In genomic region chr17:66863820-66864219, GRCh38 we compare ENCODE assay signal across 39 cellular contexts. TPM values are rescaled to one million over a fixed set of nuclear protein-coding genes. Genes with fewer than 3 reads are reported as not detected.
"Had no signal": no experiment of that assay in that cellular context is flagged by ENCODE, and none has a peak within 500 bp of the region (broad histone marks: within the 10 kb centered on the region; RNA-seq: fewer than 3 reads in every experiment).

No MANE protein-coding gene starts in this region.

- DNase-seq: Karpas-422, Kasumi-1, MG63, MM.1S, MV-4-11, NCI-H1048, NCI-H1092, NCI-H1092 treated with DMSO at 0.1 percent for 48 hours, NCI-H1105, NCI-H1105 treated with DMSO at 0.1 percent for 48 hours, NCI-H1417, NCI-H1417 treated with DMSO at 0.1 percent for 48 hours, NCI-H1436, NCI-H1436 treated with DMSO at 0.1 percent for 48 hours, NCI-H146, NCI-H1694, NCI-H1694 treated with DMSO at 0.1 percent for 48 hours, NCI-H187, NCI-H187 treated with DMSO at 0.1 percent for 48 hours, NCI-H1930, NCI-H2029, NCI-H2029 treated with DMSO at 0.1 percent for 48 hours, NCI-H2081, NCI-H2081 treated with DMSO at 0.1 percent for 48 hours, NCI-H2107, NCI-H2171, NCI-H2171 treated with DMSO at 0.1 percent for 48 hours, NCI-H2227 treated with DMSO at 0.1 percent for 48 hours, NCI-H226, NCI-H345, NCI-H446, NCI-H446 treated with DMSO at 0.1 percent for 48 hours, NCI-H510A, NCI-H510A treated with DMSO at 0.1 percent for 48 hours, NCI-H524 had no signal

- H3K36me3 ChIP-seq: MG63 had no signal

- H3K9me3 ChIP-seq: MG63 had no signal

- H3K4me3 ChIP-seq: MG63 had no signal

RNA-seq across cellular contexts. Expression of gene CACNG5, which starts 28.9 kb away (rescaled TPM):
- total RNA-seq: LHCN-M2, M059J, MCF 10A, NCI-H460 had no signal
